Comparison of ENCODE assay signal across 9 cellular contexts in the genomic region with DNA sequence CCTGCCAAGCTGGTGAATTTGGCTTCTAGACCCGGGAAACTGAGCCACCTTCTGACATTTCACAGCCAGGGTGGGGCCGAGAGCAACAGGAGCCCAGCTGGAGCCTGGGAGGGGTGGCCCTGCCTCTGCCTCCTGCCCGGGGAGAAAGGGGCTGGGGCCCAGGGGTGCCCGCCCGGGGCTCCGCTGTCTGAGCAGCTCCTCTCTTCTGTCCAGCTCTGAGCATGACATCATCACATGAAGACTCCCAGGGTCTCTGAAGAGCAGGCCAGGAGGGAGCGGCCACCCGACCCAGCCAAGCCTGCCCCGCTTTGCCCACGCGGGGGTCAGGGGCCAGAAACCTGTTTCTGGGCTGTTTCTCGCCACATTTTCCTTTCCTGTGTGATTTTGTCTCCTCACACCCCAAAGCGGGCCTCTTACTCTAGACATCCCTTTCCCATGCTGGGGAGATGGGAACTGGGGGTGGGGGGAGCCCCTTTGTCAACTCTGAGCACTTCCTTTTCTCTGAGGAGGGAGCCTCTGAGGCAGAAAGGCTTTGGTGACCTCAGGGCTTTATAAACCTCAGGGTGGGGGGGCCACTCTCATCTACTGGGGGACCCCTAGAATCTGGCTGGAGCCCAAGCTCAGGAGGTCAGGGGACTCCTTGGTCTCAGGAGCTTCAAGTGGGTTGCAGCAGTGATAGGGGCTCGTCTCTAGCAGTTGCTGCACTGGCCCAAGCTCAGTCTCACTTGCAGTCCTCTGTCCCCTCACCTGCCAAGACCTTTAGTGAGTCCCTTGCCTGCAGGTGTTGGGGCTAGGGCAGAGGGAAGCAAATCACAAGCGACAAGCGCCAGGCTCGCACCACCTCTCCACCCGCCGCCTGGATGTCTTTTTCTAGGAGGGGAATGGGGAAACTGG. TPM values are rescaled to one million over a fixed set of nuclear protein-coding genes. Genes with fewer than 3 reads are reported as not detected.
DNase-seq lines count a peak whose midpoint lies in the region; ATAC-seq and FAIRE-seq lines count a peak whose summit lies in the region.
"Had no signal": no experiment of that assay in that cellular context is flagged by ENCODE, and none has a peak within 500 bp of the region (broad histone marks: within the 10 kb centered on the region; RNA-seq: fewer than 3 reads in every experiment).

No MANE protein-coding gene starts in this region.

- no peaks in the 10 kb centered on the region for H3K36me3 Mint-ChIP-seq in IgD-negative memory B cell

- no peaks in the 10 kb centered on the region for H3K27me3 Mint-ChIP-seq in IgD-negative memory B cell

- FAIRE-seq in small intestine (lab: Jason Lieb, UNC) = no peak

- H3K4me1 ChIP-seq in BLaER1 treated with 17β-estradiol and CSF1 and Interleukin-3, amounts not matched to agents 10 nM and 100 nM = peaks cover 82 to 97% (median 92%) of the 10 kb centered on the region in 10 experiments
- peaks cover 6 to 16% of the 10 kb centered on the region in 2 donors for H3K4me1 ChIP-seq in small intestine (ENCODE audit: control insufficient read depth in 2 of 2, insufficient read depth in 1 of 2, low read depth in 1 of 2, low read length in 1 of 2)

- H3K9me3 ChIP-seq in BLaER1 treated with 17β-estradiol and CSF1 and Interleukin-3, amounts not matched to agents 10 nM and 100 nM (replicated peaks in 1 of 11) = no peaks in the 10 kb centered on the region
- H3K9me3 ChIP-seq in small intestine (ENCODE audit: control insufficient read depth, low read depth) = no peaks in the 10 kb centered on the region

- peaks cover 0 to 54% (median 11%) of the 10 kb centered on the region in 11 experiments; a peak in 12 of 22 replicates for H4K20me1 ChIP-seq in BLaER1 treated with 17β-estradiol and CSF1 and Interleukin-3, amounts not matched to agents 10 nM and 100 nM

- peak overlapping the region; percentile 91 to 100 (median 98) for H3K4me2 ChIP-seq in BLaER1 treated with 17β-estradiol and CSF1 and Interleukin-3, amounts not matched to agents 10 nM and 100 nM

- H3K36me3 ChIP-seq in BLaER1 treated with 17β-estradiol and CSF1 and Interleukin-3, amounts not matched to agents 10 nM and 100 nM = peaks cover 19 to 32% (median 26%) of the 10 kb centered on the region in 11 experiments; a peak in 21 of 22 replicates
- H3K36me3 ChIP-seq in small intestine (ENCODE audit: control insufficient read depth in 2 of 2, insufficient read depth in 2 of 2, low read length in 2 of 2) = peaks cover 0 to 3% of the 10 kb centered on the region in 2 donors

- peak; percentile 30 for DNase-seq in effector CD8-positive, alpha-beta T cell (lab: John Stamatoyannopoulos, UW)
- no peak for DNase-seq in small intestine
- no peak for DNase-seq in NCI-H1105 (lab: John Stamatoyannopoulos, UW)
- no peak for DNase-seq in SIG-M5 treated with dmso at 0.1 percent for 504 hours (lab: John Stamatoyannopoulos, UW; ENCODE audit: unreplicated experiment)

- peak overlapping the region; percentile 96 to 99 (median 97) for H3K27ac Mint-ChIP-seq in IgD-negative memory B cell

- peak overlapping the region; percentile 70 to 99 (median 84) for H3K27ac ChIP-seq in BLaER1 treated with 17β-estradiol and CSF1 and Interleukin-3, amounts not matched to agents 10 nM and 100 nM
- H3K27ac ChIP-seq in small intestine (ENCODE audit: low read depth in 1 of 2, low read length in 1 of 2) = peak overlapping the region; percentile 70 to 94

- peak overlapping the region; percentile 78 to 95 (median 93) for H3K4me3 Mint-ChIP-seq in IgD-negative memory B cell
- H3K4me3 Mint-ChIP-seq: neural crest cell had no signal

- no peaks in the 10 kb centered on the region for H3K9me3 Mint-ChIP-seq in IgD-negative memory B cell
- H3K9me3 Mint-ChIP-seq: neural crest cell had no signal

- no peaks in the 10 kb centered on the region for H3K27me3 ChIP-seq in BLaER1 treated with 17β-estradiol and CSF1 and Interleukin-3, amounts not matched to agents 10 nM and 100 nM
- H3K27me3 ChIP-seq in small intestine (ENCODE audit: control insufficient read depth in 2 of 2, insufficient read depth in 2 of 2, low read length in 2 of 2) = no peaks in the 10 kb centered on the region

- ATAC-seq in GM21381 (IDR thresholded peaks at IDR 0.05; ENCODE audit: unreplicated experiment) = peak; percentile 7
- ATAC-seq in GM18520 (IDR thresholded peaks at IDR 0.05; ENCODE audit: unreplicated experiment) = no peak

- H3K4me1 Mint-ChIP-seq in IgD-negative memory B cell = peaks cover 41 to 51% (median 44%) of the 10 kb centered on the region in 3 donors

- 54 to 58% (median 56%) methylated on average over 19 of the region's 19 CpGs for WGBS in small intestine, 3 donors

- H3K9ac ChIP-seq in BLaER1 treated with 17β-estradiol and CSF1 and Interleukin-3, amounts not matched to agents 10 nM and 100 nM = peak overlapping the region; percentile 72 to 100 (median 79)

- peak overlapping the region in 9 of 10 experiments; percentile 34 to 67 (median 48); a peak in 10 of 20 replicates for H3K4me3 ChIP-seq in BLaER1 treated with 17β-estradiol and CSF1 and Interleukin-3, amounts not matched to agents 10 nM and 100 nM
- peak overlapping the region in 1 of 2 donors; percentile 44 for H3K4me3 ChIP-seq in small intestine (ENCODE audit: low read depth in 1 of 2, low read length in 2 of 2)

RNA-seq across cellular contexts. Expression of a gene that starts 7.6 kb away (rescaled TPM):
- polyA plus RNA-seq in IgD-negative memory B cell (4.3 TPM), small intestine (100 to 1,000 TPM in 2 of 3 donors, 10 to 100 TPM in 1; 54.3 to 118 (median 114) TPM)

RNA-seq across cellular contexts. Expression of a gene that starts 32.5 kb away (rescaled TPM):
- 0.43 TPM for polyA plus RNA-seq in IgD-negative memory B cell
- polyA plus RNA-seq in small intestine = 10 to 100 TPM; 18.1 to 30.6 (median 25.0) TPM

RNA-seq across cellular contexts. Expression of a gene that starts 35.3 kb away (rescaled TPM):
- polyA plus RNA-seq in IgD-negative memory B cell = 0.14 TPM
- polyA plus RNA-seq in small intestine = 1 to 10 TPM; 2.5 to 3.0 (median 2.7) TPM

Comparison
In these comparisons a context has a peak if more than half of its experiments do, and no peak if none do; other contexts are left out.
1. RNA of a gene that starts 7.6 kb away (polyA plus RNA-seq): 54.3 to 118 TPM in small intestine; 4.3 TPM in IgD-negative memory B cell (single experiment); every median in the first group is over 10 times any median in the second.
2. RNA of a gene that starts 32.5 kb away (polyA plus RNA-seq): 18.1 to 30.6 TPM in small intestine; 0.43 TPM in IgD-negative memory B cell (single experiment); every median in the first group is over 10 times any median in the second.